1 cellular context compared by ENCODE assay signal in the genomic region with DNA sequence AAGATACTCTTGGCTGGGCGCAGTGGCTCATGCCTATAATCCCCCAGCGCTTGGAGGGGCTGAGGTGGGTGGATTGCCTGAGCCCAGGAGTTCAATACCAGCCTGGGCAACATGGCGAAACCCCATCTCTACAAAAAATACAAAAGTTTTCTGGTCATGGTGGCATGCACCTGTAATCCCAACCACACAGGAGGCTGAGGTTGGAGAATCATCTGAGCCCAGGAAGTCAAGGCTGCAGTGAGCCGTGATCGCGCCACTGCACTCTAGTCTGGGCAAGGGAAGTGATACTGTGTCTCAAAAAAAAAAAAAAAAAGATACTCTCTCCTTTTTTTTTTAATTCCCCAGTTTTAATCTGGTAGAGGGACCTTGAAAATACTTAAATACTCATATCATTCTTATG.
TF ChIP-seq lines count a peak whose summit lies in the region.

No MANE protein-coding gene starts in this region.

TF ChIP-seq in WTC11, 78 proteins besides CTCF, POLR2A, EP300 and RAD21:
- TF ChIP-seq MXD4 (CRISPR knock-in tag; IDR thresholded peaks at IDR 0.05; ENCODE audit: borderline replicate concordance), result no peak
- TF ChIP-seq ZNF121 (CRISPR knock-in tag; IDR thresholded peaks at IDR 0.05), result no peak
- no peak for TF ChIP-seq KAT7 (CRISPR knock-in tag; IDR thresholded peaks at IDR 0.05; ENCODE audit: borderline replicate concordance)
- no peak for TF ChIP-seq ESRRA (CRISPR knock-in tag; IDR thresholded peaks at IDR 0.05; ENCODE audit: borderline replicate concordance)
